Comparison of ENCODE assay signal across 9 cellular contexts in the genomic region with DNA sequence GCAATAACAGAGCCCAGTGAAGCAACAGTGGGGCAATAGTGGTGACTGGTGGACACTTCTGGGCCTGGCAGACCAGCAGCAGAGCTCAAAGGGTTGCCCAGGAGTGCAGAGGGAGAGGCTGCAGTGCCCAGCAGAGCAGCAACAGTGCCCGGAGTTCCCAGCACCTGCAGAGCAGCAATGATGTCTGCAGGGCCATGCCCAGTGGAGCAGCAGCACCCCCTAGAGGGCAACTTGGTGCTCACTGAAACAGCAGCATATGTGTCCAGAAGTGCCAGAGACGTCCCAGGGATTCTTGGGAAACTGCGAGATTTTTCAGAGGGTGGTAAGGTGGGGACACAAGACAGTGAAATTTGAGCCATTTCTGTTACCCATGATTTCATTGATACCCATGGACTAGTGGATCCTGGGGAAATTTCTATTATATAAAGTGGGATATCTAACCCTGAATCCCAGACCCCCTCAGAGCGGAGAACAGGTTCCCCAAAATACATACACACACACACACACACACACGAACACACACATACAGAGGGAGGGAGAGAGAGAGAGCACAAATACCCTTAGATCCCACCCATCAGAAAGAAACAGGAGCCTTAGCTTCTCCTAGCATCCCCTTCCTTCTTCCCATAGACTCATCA.
DNase-seq lines count a peak whose midpoint lies in the region; ATAC-seq, FAIRE-seq and TF ChIP-seq lines count a peak whose summit lies in the region.
"Had no signal": no experiment of that assay in that cellular context is flagged by ENCODE, and none has a peak within 500 bp of the region (broad histone marks: within the 10 kb centered on the region; RNA-seq: fewer than 3 reads in every experiment).

No MANE protein-coding gene starts in this region.

- no peak for ATAC-seq in GM18870 (IDR thresholded peaks at IDR 0.05; ENCODE audit: unreplicated experiment)

- H3K36me3 ChIP-seq in brain microvascular endothelial cell (replicated peaks) (no peaks in the 10 kb centered on the region), kidney (ENCODE audit: control insufficient read depth in 1 of 2, insufficient read depth in 2 of 2, low read length in 2 of 2) (no peaks in the 10 kb centered on the region)

- no peaks in the 10 kb centered on the region for H3K4me1 ChIP-seq in kidney (ENCODE audit: control insufficient read depth in 1 of 2, insufficient read depth in 1 of 2, low read depth in 1 of 2, low read length in 2 of 2)

- H3K9me3 ChIP-seq in kidney (ENCODE audit: control insufficient read depth in 1 of 2, low read length in 2 of 2), result no peaks in the 10 kb centered on the region

- no peaks in the 10 kb centered on the region for H3K27me3 ChIP-seq in brain microvascular endothelial cell (replicated peaks)

- TF ChIP-seq CTCF in brain microvascular endothelial cell (IDR thresholded peaks at IDR 0.05; ENCODE audit: low read depth, low read length, missing control alignments), result peak; percentile 55
- peak; percentile 74 for TF ChIP-seq CTCF in kidney (IDR thresholded peaks at IDR 0.05; ENCODE audit: borderline replicate concordance, extremely low read depth, insufficient read depth)

- in situ Hi-C loops in brain microvascular endothelial cell (cut with HindIII; ENCODE audit: low pct_ligation_motif_present, low sequenced_read_pairs), result no loop called here

- intact Hi-C loops in kidney (cut with DNase I), result no loop called here

- H3K4me3 ChIP-seq in brain microvascular endothelial cell (ENCODE audit: low read depth, low read length) (no peak overlapping the region), kidney (ENCODE audit: low read length in 2 of 2) (no peak overlapping the region)

- H3K27ac ChIP-seq in brain microvascular endothelial cell (no peak overlapping the region), kidney (ENCODE audit: low read depth in 2 of 2, low read length in 2 of 2) (no peak overlapping the region)

- DNase-seq in SIG-M5 treated with dmso at 0.1 percent for 504 hours (lab: John Stamatoyannopoulos, UW; ENCODE audit: unreplicated experiment) (peak; percentile 38), SIG-M5 (lab: John Stamatoyannopoulos, UW) (no peak), NCI-H1092 (lab: John Stamatoyannopoulos, UW) (peak; percentile 89), SW 1271 (lab: John Stamatoyannopoulos, UW) (peak; percentile 5 to 50), brain microvascular endothelial cell (peak; percentile 44), kidney (peak; percentile 81)
- peak; percentile 46 for DNase-seq in stimulated activated CD4-positive, alpha-beta T cell treated with anti-CD3 and anti-CD28 coated beads, Interleukin-4, amount 100 ng/mL, for 24 hours

- FAIRE-seq in kidney (lab: Jason Lieb, UNC), result no peak
- FAIRE-seq: G401.6 had no signal

- no peak overlapping the region for H3K9ac ChIP-seq in kidney (ENCODE audit: low read length in 2 of 2)
